Comparison of ENCODE assay signal across 8 cellular contexts in the genomic region with DNA sequence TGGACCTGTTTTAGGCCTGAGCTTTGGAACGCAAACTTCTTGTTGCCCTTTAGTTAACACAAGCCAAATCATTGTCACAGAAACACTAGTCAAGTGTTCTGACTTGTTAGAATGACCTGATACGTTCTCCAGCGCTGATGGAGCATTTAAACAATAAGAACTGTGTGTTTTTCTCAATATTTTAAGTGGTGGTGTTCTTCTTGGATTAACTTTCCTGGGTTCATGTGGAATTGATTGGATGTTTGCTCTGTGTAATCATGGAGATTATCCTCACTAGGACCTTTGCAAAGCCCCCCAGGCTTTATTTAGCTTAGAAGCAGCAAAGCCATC. TPM values are rescaled to one million over a fixed set of nuclear protein-coding genes. Genes with fewer than 3 reads are reported as not detected.
A peak's percentile ranks its signal among the peaks of the same experiment; 100 is the strongest.
DNase-seq lines count a peak whose midpoint lies in the region; ATAC-seq and TF ChIP-seq lines count a peak whose summit lies in the region.

No MANE protein-coding gene starts in this region.

- peak overlapping the region; percentile 15 for H3K23ac ChIP-seq in mesendoderm (ENCODE audit: low read length)

- TF ChIP-seq CTCF in heart right ventricle (IDR thresholded peaks at IDR 0.05) (no peak), brain microvascular endothelial cell (IDR thresholded peaks at IDR 0.05; ENCODE audit: low read depth, low read length, missing control alignments) (no peak), upper lobe of left lung (IDR thresholded peaks at IDR 0.05) (no peak)

- H2AK5ac ChIP-seq in mesendoderm (ENCODE audit: low read length), result no peak overlapping the region

- no peak for ATAC-seq in heart right ventricle
- no peak for ATAC-seq in left cardiac atrium
- no peak for ATAC-seq in upper lobe of left lung (ENCODE audit: low FRiP score in 2 of 2)
- ATAC-seq in GM21717 (IDR thresholded peaks at IDR 0.05; ENCODE audit: unreplicated experiment), result no peak

- H3K4me1 ChIP-seq in heart right ventricle (peaks cover 0 to 33% (median 20%) of the 10 kb centered on the region in 9 donors), mesendoderm (ENCODE audit: control insufficient read depth, low read depth, low read length) (peaks cover 5% of the 10 kb centered on the region), upper lobe of left lung (peaks cover 3 to 32% (median 12%) of the 10 kb centered on the region in 4 donors)

- H3K56ac ChIP-seq in mesendoderm (ENCODE audit: low read length), result peak overlapping the region; percentile 18

- H3K4me3 ChIP-seq in heart right ventricle (peak overlapping the region in 9 of 10 donors; percentile 59 to 96 (median 91)), brain microvascular endothelial cell (ENCODE audit: low read depth, low read length) (peak overlapping the region; percentile 84), mesendoderm (ENCODE audit: low read length) (no peak overlapping the region), upper lobe of left lung (peak overlapping the region in 3 of 4 donors; percentile 71 to 94 (median 83))

- no peak overlapping the region for H2BK15ac ChIP-seq in mesendoderm (replicated peaks; ENCODE audit: low read depth)

- TF ChIP-seq POLR2A in upper lobe of left lung (IDR thresholded peaks at IDR 0.05), result no peak

- no peak overlapping the region for H3K18ac ChIP-seq in mesendoderm (ENCODE audit: low read length)

- no peaks in the 10 kb centered on the region for H3K36me3 ChIP-seq in heart right ventricle
- H3K36me3 ChIP-seq in brain microvascular endothelial cell (replicated peaks), result no peaks in the 10 kb centered on the region
- no peaks in the 10 kb centered on the region for H3K36me3 ChIP-seq in mesendoderm (ENCODE audit: control insufficient read depth, insufficient read depth, low read length)
- H3K36me3 ChIP-seq in upper lobe of left lung, result no peaks in the 10 kb centered on the region

- no peak for TF ChIP-seq EP300 in upper lobe of left lung (IDR thresholded peaks at IDR 0.05)

- peaks cover 3% of the 10 kb centered on the region for H3K79me2 ChIP-seq in mesendoderm (ENCODE audit: control insufficient read depth, insufficient read depth, low read length)

- no peak for DNase-seq in heart right ventricle
- DNase-seq in left cardiac atrium, result no peak
- no peak for DNase-seq in brain microvascular endothelial cell
- no peak for DNase-seq in mesendoderm
- no peak for DNase-seq in upper lobe of left lung
- DNase-seq in AG08396 (ENCODE audit: low spot score), result no peak
- no peak for DNase-seq in LoVo (ENCODE audit: low spot score)

- no peak overlapping the region for H4K8ac ChIP-seq in mesendoderm (ENCODE audit: low read depth, low read length)

- H2BK120ac ChIP-seq in mesendoderm (ENCODE audit: low read depth, low read length), result no peak overlapping the region

- H3K4ac ChIP-seq in mesendoderm (ENCODE audit: low read depth, low read length), result no peak overlapping the region

- H3K27ac ChIP-seq in heart right ventricle, result peak overlapping the region in 5 of 10 donors; percentile 77 to 88 (median 83)
- no peak overlapping the region for H3K27ac ChIP-seq in brain microvascular endothelial cell
- H3K27ac ChIP-seq in mesendoderm (ENCODE audit: low read depth, low read length), result no peak overlapping the region
- peak overlapping the region in 3 of 4 donors; percentile 75 to 85 (median 77) for H3K27ac ChIP-seq in upper lobe of left lung

- 52 to 53% methylated on average over 3 of the region's 3 CpGs for WGBS in heart right ventricle, 2 donors
- no CpG with 5 or more reads among the region's 3 CpGs for WGBS in mesendoderm (ENCODE audit: extremely low coverage, insufficient coverage, low lambda C conversion rate)
- WGBS in upper lobe of left lung, 2 donors, result 54 to 59% methylated on average over 3 of the region's 3 CpGs

- H3K9ac ChIP-seq in mesendoderm (ENCODE audit: low read length), result peak overlapping the region; percentile 12

- peaks cover 2% of the 10 kb centered on the region for H3K79me1 ChIP-seq in mesendoderm (ENCODE audit: low read length)

- peaks cover 0 to 26% (median 0%) of the 10 kb centered on the region in 7 donors for H3K27me3 ChIP-seq in heart right ventricle
- no peaks in the 10 kb centered on the region for H3K27me3 ChIP-seq in brain microvascular endothelial cell (replicated peaks)
- no peaks in the 10 kb centered on the region for H3K27me3 ChIP-seq in mesendoderm (ENCODE audit: insufficient read depth, low read length, poor library complexity)
- H3K27me3 ChIP-seq in upper lobe of left lung, result no peaks in the 10 kb centered on the region

- no peak overlapping the region for H4K5ac ChIP-seq in mesendoderm (ENCODE audit: low read length)

- intact Hi-C loops in heart right ventricle (cut with DNase I), result loop anchor here in 4 of 10 donors (10.0 kb wide), 3 partner anchors 128 to 252 kb away; partner anchors contain the start of gene GCLC (in 1 of the 4)
- intact Hi-C loops in left cardiac atrium (cut with DNase I), result no loop called here

- no peak overlapping the region for H2BK5ac ChIP-seq in mesendoderm (ENCODE audit: low read length)

- H3K4me2 ChIP-seq in mesendoderm (ENCODE audit: low read length), result peak overlapping the region; percentile 96

- H3K9me3 ChIP-seq in heart right ventricle, result no peaks in the 10 kb centered on the region
- no peaks in the 10 kb centered on the region for H3K9me3 ChIP-seq in upper lobe of left lung

- in situ Hi-C loops in brain microvascular endothelial cell (cut with HindIII; ENCODE audit: low pct_ligation_motif_present, low sequenced_read_pairs), result no loop called here

RNA-seq across cellular contexts. Expression of gene LRRC1, which starts 1.6 kb away (rescaled TPM):
- total RNA-seq in heart right ventricle, result 1 to 10 TPM; 1.2 to 7.0 (median 4.7) TPM
- 1 to 10 TPM; 1.3 to 7.5 TPM for polyA plus RNA-seq in heart right ventricle
- total RNA-seq in left cardiac atrium, result 1 to 10 TPM; 3.8 to 4.9 TPM
- 6.6 TPM for polyA plus RNA-seq in mesendoderm (2013, experiment 1 of 2)
- polyA plus RNA-seq in mesendoderm (2013, experiment 2 of 2), result 6.9 TPM
- total RNA-seq in upper lobe of left lung, result 10 to 100 TPM; 10.9 to 31.5 (median 19.4) TPM

Comparison
In these comparisons a context has a peak if more than half of its experiments do, and no peak if none do; other contexts are left out.
1. H3K27ac ChIP-seq: peak in upper lobe of left lung (3 of 4); none in brain microvascular endothelial cell (single experiment) and mesendoderm (single experiment).